In the genomic region with DNA sequence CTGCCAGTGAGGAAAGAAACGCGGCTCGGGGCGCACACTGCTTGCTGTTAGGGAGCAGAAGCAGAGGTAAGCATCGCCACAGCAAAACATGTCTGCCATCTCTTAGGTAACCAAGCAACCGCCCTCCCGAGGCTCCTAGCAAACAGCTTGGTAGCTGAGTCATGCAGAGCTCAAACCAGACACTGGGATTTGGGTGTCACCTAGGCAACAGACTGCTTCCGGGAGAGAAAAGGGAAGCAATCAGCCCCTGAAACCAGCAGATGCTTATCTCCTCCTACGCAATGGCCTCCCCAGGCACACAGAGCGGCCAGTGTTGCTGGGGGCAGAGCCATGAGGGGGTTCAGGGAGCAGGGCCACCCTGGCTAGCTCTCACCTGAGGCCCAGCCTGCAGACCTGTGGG, we compare ENCODE assay signal across 9 cellular contexts. TPM values are rescaled to one million over a fixed set of nuclear protein-coding genes. Genes with fewer than 3 reads are reported as not detected.
DNase-seq lines count a peak whose midpoint lies in the region; ATAC-seq and TF ChIP-seq lines count a peak whose summit lies in the region.
"Not testable (repeated sequence)": the region's sequence is repeated elsewhere in the genome, so short reads cannot be mapped to it uniquely, and the experiment has no call there.
"Had no signal": no experiment of that assay in that cellular context is flagged by ENCODE, and none has a peak within 500 bp of the region (broad histone marks: within the 10 kb centered on the region; RNA-seq: fewer than 3 reads in every experiment).

No MANE protein-coding gene starts in this region.

- H3K4me1 ChIP-seq in body of pancreas: peaks cover 13% of the 10 kb centered on the region

- WGBS in body of pancreas, 2 donors: 47% methylated on average over 3 of the region's 10 CpGs; no CpG with 5 or more reads in 1 of the 2 donors

- H3K4me3 ChIP-seq in body of pancreas: not testable (repeated sequence)

- not testable (repeated sequence) for H3K27me3 ChIP-seq in body of pancreas

- DNase-seq in Caki2 (ENCODE audit: low read depth) (peak; percentile 69), NCI-H748 treated with DMSO at 0.1 percent for 48 hours (lab: John Stamatoyannopoulos, UW) (peak; percentile 26), body of pancreas (peak; percentile 17 to 54 (median 39)), islet precursor cell (peak; percentile 81)
- peak; percentile 6 to 33 for DNase-seq in activated CD4-positive, alpha-beta T cell treated with anti-CD3 and anti-CD28 coated beads for 24 hours (ENCODE audit: low read depth in 2 of 2)
- DNase-seq in stimulated activated CD4-positive, alpha-beta T cell treated with anti-CD3 and anti-CD28 coated beads, Interleukin-4, amount 100 ng/mL, for 1 hour: peak; percentile 42

- TF ChIP-seq POLR2A in body of pancreas (IDR thresholded peaks at IDR 0.05): not testable (repeated sequence)

- intact Hi-C loops in body of pancreas (cut with DNase I): not testable (repeated sequence)

- not testable (repeated sequence) for TF ChIP-seq CTCF in body of pancreas (IDR thresholded peaks at IDR 0.05)

- ATAC-seq in GM19455 (IDR thresholded peaks at IDR 0.05; ENCODE audit: unreplicated experiment): peak; percentile 64
- ATAC-seq in HG03135 (IDR thresholded peaks at IDR 0.05; ENCODE audit: unreplicated experiment): peak; percentile 67
- ATAC-seq in body of pancreas: peak; percentile 60

- not testable (repeated sequence) for H3K9me3 ChIP-seq in body of pancreas

- not testable (repeated sequence) for H3K36me3 ChIP-seq in body of pancreas (replicated peaks in 1 of 2; ENCODE audit: insufficient read depth in 1 of 2, low read depth in 2 of 2)

- in situ Hi-C loops in Caki2 (cut with HindIII; ENCODE audit: low pct_unique_long_range_greater_than_20kb, low sequenced_read_pairs): not testable (repeated sequence)

- H3K27ac ChIP-seq in body of pancreas: peak overlapping the region in 1 of 4 donors; percentile 88

RNA-seq across cellular contexts. Expression of a gene that starts 1.7 kb away (rescaled TPM):
- total RNA-seq in Caki2 (2014; rRNA removed; shearing (Covaris generic); ENCODE audit: low replicate concordance): 14.8 and 34.3 TPM in 2 replicates
- 10 to 100 TPM; 39.7 to 49.4 TPM for total RNA-seq in body of pancreas

RNA-seq across cellular contexts. Expression of a gene that starts 37.4 kb away (rescaled TPM):
- 23.5 and 30.3 TPM in 2 replicates for total RNA-seq in Caki2 (2014; rRNA removed; shearing (Covaris generic); ENCODE audit: low replicate concordance)
- 1 to 10 TPM; 7.8 to 8.2 TPM for total RNA-seq in body of pancreas

RNA-seq across cellular contexts. Expression of a gene that starts 46.3 kb away (rescaled TPM):
- total RNA-seq in Caki2 (2014; rRNA removed; shearing (Covaris generic); ENCODE audit: low replicate concordance): not detected in 2 replicates
- total RNA-seq in body of pancreas: not detected
- total RNA-seq: cerebellum had no signal

Comparison
In these comparisons a context has a peak if more than half of its experiments do, and no peak if none do; other contexts are left out.
1. DNase-seq: peak in every context shown above with its lines; median percentile 81 in islet precursor cell; 69 in Caki2; 42 in stimulated activated CD4-positive, alpha-beta T cell treated with anti-CD3 and anti-CD28 coated beads, Interleukin-4, amount 100 ng/mL, for 1 hour; 39 in body of pancreas; 26 in NCI-H748 treated with DMSO at 0.1 percent for 48 hours; 20 in activated CD4-positive, alpha-beta T cell treated with anti-CD3 and anti-CD28 coated beads for 24 hours.